In the genomic region with DNA sequence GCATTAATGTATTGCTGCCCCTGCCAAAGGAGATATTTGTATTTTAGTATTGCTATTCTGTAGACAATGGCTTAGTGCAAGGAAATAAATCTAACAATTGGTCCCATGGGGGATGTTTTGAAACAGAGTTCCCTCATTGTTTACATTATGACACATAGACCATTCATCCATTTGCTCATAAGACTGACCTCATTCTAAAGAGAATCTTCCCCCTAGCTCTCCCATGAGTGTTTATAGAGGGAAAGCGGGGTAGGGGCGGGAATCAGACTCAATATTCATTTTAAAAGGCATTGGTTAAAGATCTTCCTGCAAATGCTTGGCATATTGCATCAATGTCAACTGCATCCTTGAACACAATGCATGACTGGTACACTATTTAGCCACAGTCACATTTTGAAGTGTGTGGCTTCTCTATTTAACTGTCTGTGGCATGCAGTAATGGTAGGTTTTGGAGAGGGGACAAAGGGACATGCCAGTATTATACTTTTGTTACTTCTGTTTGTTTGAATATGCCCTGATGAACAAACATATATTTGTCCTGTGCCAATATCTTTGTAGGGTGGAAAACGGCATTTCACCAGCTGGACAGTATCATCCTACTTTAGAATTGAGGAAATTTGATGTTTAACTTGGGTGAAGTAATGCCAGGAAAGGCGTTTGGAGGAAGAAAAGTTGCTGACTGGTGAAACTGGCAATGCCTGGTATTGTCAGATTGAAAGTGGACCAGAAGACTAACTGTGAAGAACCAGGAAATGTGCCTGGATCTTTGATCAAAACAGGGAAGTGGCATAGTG, we compare ENCODE assay signal across 13 cellular contexts.
A peak's percentile ranks its signal among the peaks of the same experiment; 100 is the strongest.
DNase-seq lines count a peak whose midpoint lies in the region; ATAC-seq and TF ChIP-seq lines count a peak whose summit lies in the region.
"Had no signal": no experiment of that assay in that cellular context is flagged by ENCODE, and none has a peak within 500 bp of the region (broad histone marks: within the 10 kb centered on the region; RNA-seq: fewer than 3 reads in every experiment).

No MANE protein-coding gene starts in this region.

- DNase-seq in ACHN: peak; percentile 42
- DNase-seq in HK-2 (ENCODE audit: unreplicated experiment): peak; percentile 19
- DNase-seq in SK-N-SH: no peak
- DNase-seq in foreskin melanocyte: peak; percentile 73
- DNase-seq in activated CD4-positive, alpha-beta T cell treated with anti-CD3 and anti-CD28 coated beads, Interleukin-2, amount 10 ng/mL, durations not matched to agents 24 days and 14 days: no peak
- DNase-seq in HEK293T (ENCODE audit: extremely low spot score): no peak
- DNase-seq in activated naive CD4-positive, alpha-beta T cell treated with Interleukin-2 at 50 U/mL for 16 hours: no peak
- DNase-seq: activated naive CD4-positive, alpha-beta T cell treated with anti-CD3 and anti-CD28 coated beads, Interleukin-2, amount 50 U/mL, for 16 hours; stimulated activated CD4-positive, alpha-beta T cell treated with anti-CD3 and anti-CD28 coated beads, Interleukin-4, amount 100 ng/mL, for 4 hours had no signal

- no peak overlapping the region for H3K4me2 ChIP-seq in SK-N-SH

- H2AFZ ChIP-seq in SK-N-SH (ENCODE audit: low read depth): 0 out of 2 replicates have a peak overlapping the region, but pooled peaks have one; percentile 38

- H3K9me3 Mint-ChIP-seq in activated CD4-positive, alpha-beta T cell treated with anti-CD3 and anti-CD28 coated beads, Interleukin-2, amount 10 ng/mL, durations not matched to agents 24 days and 14 days: peaks cover 4% of the 10 kb centered on the region
- no peaks in the 10 kb centered on the region for H3K9me3 Mint-ChIP-seq in activated T-helper 17 cell treated with anti-CD3 and anti-CD28 coated beads, Interleukin-2, amount 50 U/mL, for 72 hours

- 34% methylated on average over 4 of the region's 4 CpGs for WGBS in SK-N-SH (ENCODE audit: low lambda C conversion rate)

- no peaks in the 10 kb centered on the region for H3K9me2 ChIP-seq in SK-N-SH

- peaks cover 18% of the 10 kb centered on the region for H3K27me3 Mint-ChIP-seq in activated CD4-positive, alpha-beta T cell treated with anti-CD3 and anti-CD28 coated beads, Interleukin-2, amount 10 ng/mL, durations not matched to agents 24 days and 14 days
- peaks cover 4% of the 10 kb centered on the region for H3K27me3 Mint-ChIP-seq in activated T-helper 17 cell treated with anti-CD3 and anti-CD28 coated beads, Interleukin-2, amount 50 U/mL, for 72 hours

- no peaks in the 10 kb centered on the region for H3K79me2 ChIP-seq in SK-N-SH (ENCODE audit: insufficient read depth)

- no peaks in the 10 kb centered on the region for H4K20me1 ChIP-seq in SK-N-SH (ENCODE audit: insufficient read depth)

- TF ChIP-seq RAD21 in SK-N-SH (IDR thresholded peaks at IDR 0.05; ENCODE audit: low read length): no peak

- TF ChIP-seq EP300 in SK-N-SH (IDR thresholded peaks at IDR 0.05; ENCODE audit: borderline replicate concordance in 1 of 2, low read depth in 1 of 2, low read length in 1 of 2): no peak; a peak in 1 of 4 replicates

- H3K36me3 Mint-ChIP-seq in activated CD4-positive, alpha-beta T cell treated with anti-CD3 and anti-CD28 coated beads, Interleukin-2, amount 10 ng/mL, durations not matched to agents 24 days and 14 days (ENCODE audit: low read depth): no peaks in the 10 kb centered on the region
- no peaks in the 10 kb centered on the region for H3K36me3 Mint-ChIP-seq in activated T-helper 17 cell treated with anti-CD3 and anti-CD28 coated beads, Interleukin-2, amount 50 U/mL, for 72 hours (ENCODE audit: low read depth)

- intact Hi-C loops in activated CD4-positive, alpha-beta T cell treated with anti-CD3 and anti-CD28 coated beads, Interleukin-2, amount 10 ng/mL, durations not matched to agents 24 days and 14 days (cut with micrococcal nuclease): no loop called here

- H3K27ac ChIP-seq in SK-N-SH (ENCODE audit: low read depth in 2 of 2, low read length in 1 of 2): peak overlapping the region in 1 of 2 experiments; percentile 67; a peak in 2 of 4 replicates
- H3K27ac ChIP-seq: esophagus muscularis mucosa, vagina had no signal

- ATAC-seq in activated T-helper 17 cell treated with anti-CD3 and anti-CD28 coated beads, Interleukin-2, amount 50 U/mL, for 72 hours (replicated peaks): no peak

- no peaks in the 10 kb centered on the region for H3K36me3 ChIP-seq in SK-N-SH (replicated peaks in 1 of 2; ENCODE audit: control insufficient read depth in 1 of 2, insufficient read depth in 2 of 2, low read length in 1 of 2)
- H3K36me3 ChIP-seq: esophagus muscularis mucosa, vagina had no signal

- no peak overlapping the region for H3K4me3 ChIP-seq in SK-N-SH (ENCODE audit: low read depth in 2 of 2, low read length in 1 of 2)
- H3K4me3 ChIP-seq: esophagus muscularis mucosa, vagina had no signal

- no peaks in the 10 kb centered on the region for H3K9me3 ChIP-seq in SK-N-SH
- H3K9me3 ChIP-seq: esophagus muscularis mucosa, vagina had no signal

- H3K27me3 ChIP-seq in SK-N-SH (ENCODE audit: insufficient read depth): no peaks in the 10 kb centered on the region
- H3K27me3 ChIP-seq: esophagus muscularis mucosa, vagina had no signal

- H3K4me1 Mint-ChIP-seq in activated CD4-positive, alpha-beta T cell treated with anti-CD3 and anti-CD28 coated beads, Interleukin-2, amount 10 ng/mL, durations not matched to agents 24 days and 14 days: no peaks in the 10 kb centered on the region
- no peaks in the 10 kb centered on the region for H3K4me1 Mint-ChIP-seq in activated T-helper 17 cell treated with anti-CD3 and anti-CD28 coated beads, Interleukin-2, amount 50 U/mL, for 72 hours

- peaks cover 10% of the 10 kb centered on the region for H3F3A ChIP-seq in SK-N-SH (replicated peaks; ENCODE audit: insufficient read depth)

- no peak overlapping the region for H3K9ac ChIP-seq in SK-N-SH

- H3K4me3 Mint-ChIP-seq in activated CD4-positive, alpha-beta T cell treated with anti-CD3 and anti-CD28 coated beads, Interleukin-2, amount 10 ng/mL, durations not matched to agents 24 days and 14 days: no peak overlapping the region
- H3K4me3 Mint-ChIP-seq in activated T-helper 17 cell treated with anti-CD3 and anti-CD28 coated beads, Interleukin-2, amount 50 U/mL, for 72 hours: no peak overlapping the region
- H3K4me3 Mint-ChIP-seq: nephron had no signal

- POLR2A ChIA-PET in SK-N-SH (lab: Yijun Ruan, JAX) (no interaction called here), HEK293T (lab: Yijun Ruan, JAX) (no interaction called here)

- CTCF ChIA-PET in SK-N-SH (lab: Yijun Ruan, JAX): no interaction called here
- CTCF ChIA-PET in HEK293T (lab: Yijun Ruan, JAX): no interaction called here

- TF ChIP-seq CTCF in SK-N-SH (IDR thresholded peaks at IDR 0.05): no peak

- no peak overlapping the region for H3K27ac Mint-ChIP-seq in activated CD4-positive, alpha-beta T cell treated with anti-CD3 and anti-CD28 coated beads, Interleukin-2, amount 10 ng/mL, durations not matched to agents 24 days and 14 days
- no peak overlapping the region for H3K27ac Mint-ChIP-seq in activated T-helper 17 cell treated with anti-CD3 and anti-CD28 coated beads, Interleukin-2, amount 50 U/mL, for 72 hours
- H3K27ac Mint-ChIP-seq: nephron had no signal

- in situ Hi-C loops in ACHN (cut with HindIII; ENCODE audit: low pct_ligation_motif_present, low pct_unique_long_range_greater_than_20kb, low sequenced_read_pairs): no loop called here

- H3K4me1 ChIP-seq in SK-N-SH (ENCODE audit: control insufficient read depth in 1 of 2, insufficient read depth in 2 of 2, low read depth in 1 of 2, low read length in 1 of 2): no peaks in the 10 kb centered on the region
- H3K4me1 ChIP-seq: esophagus muscularis mucosa, vagina had no signal

TF ChIP-seq in SK-N-SH, 30 proteins besides CTCF, POLR2A, EP300 and RAD21 (continues in another document):
- TF ChIP-seq RCOR1 (IDR thresholded peaks at IDR 0.05; ENCODE audit: low read length) (no peak), TCF12 (IDR thresholded peaks at IDR 0.05) (peak; percentile 65), RXRA (IDR thresholded peaks at IDR 0.05; ENCODE audit: borderline replicate concordance, low read depth) (peak; percentile 39; the same call in 1 of the 2 replicates), FOSL2 (IDR thresholded peaks at IDR 0.05; ENCODE audit: borderline replicate concordance, low read depth) (peak; percentile 88)
- TF ChIP-seq, protein P1, sequence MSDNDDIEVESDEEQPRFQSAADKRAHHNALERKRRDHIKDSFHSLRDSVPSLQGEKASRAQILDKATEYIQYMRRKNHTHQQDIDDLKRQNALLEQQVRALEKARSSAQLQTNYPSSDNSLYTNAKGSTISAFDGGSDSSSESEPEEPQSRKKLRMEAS (IDR thresholded peaks at IDR 0.05; ENCODE audit: low read depth): no peak
- TF ChIP-seq, protein P2, sequence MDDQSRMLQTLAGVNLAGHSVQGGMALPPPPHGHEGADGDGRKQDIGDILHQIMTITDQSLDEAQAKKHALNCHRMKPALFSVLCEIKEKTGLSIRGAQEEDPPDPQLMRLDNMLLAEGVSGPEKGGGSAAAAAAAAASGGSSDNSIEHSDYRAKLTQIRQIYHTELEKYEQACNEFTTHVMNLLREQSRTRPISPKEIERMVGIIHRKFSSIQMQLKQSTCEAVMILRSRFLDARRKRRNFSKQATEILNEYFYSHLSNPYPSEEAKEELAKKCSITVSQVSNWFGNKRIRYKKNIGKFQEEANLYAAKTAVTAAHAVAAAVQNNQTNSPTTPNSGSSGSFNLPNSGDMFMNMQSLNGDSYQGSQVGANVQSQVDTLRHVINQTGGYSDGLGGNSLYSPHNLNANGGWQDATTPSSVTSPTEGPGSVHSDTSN (IDR thresholded peaks at IDR 0.05): peak; percentile 44; the same call in 1 of the 2 replicates

TF ChIP-seq in HEK293T, 16 proteins besides CTCF, POLR2A, EP300 and RAD21 (continues in another document):
- TF ChIP-seq TARDBP (IDR thresholded peaks at IDR 0.05) (no peak), SP1 (IDR thresholded peaks at IDR 0.05) (no peak), FOXM1 (IDR thresholded peaks at IDR 0.05; ENCODE audit: borderline replicate concordance) (no peak), ARNT (IDR thresholded peaks at IDR 0.05) (no peak), ZNF384 (IDR thresholded peaks at IDR 0.05) (no peak), NFRKB (IDR thresholded peaks at IDR 0.05) (no peak), LEF1 (IDR thresholded peaks at IDR 0.05; ENCODE audit: borderline replicate concordance) (no peak), FOXK2 (IDR thresholded peaks at IDR 0.05) (no peak), SUZ12 (IDR thresholded peaks at IDR 0.05) (no peak), FOXA1 (IDR thresholded peaks at IDR 0.05) (no peak), CTBP1 (IDR thresholded peaks at IDR 0.05; ENCODE audit: borderline replicate concordance) (no peak)
- TF ChIP-seq, protein P3, sequence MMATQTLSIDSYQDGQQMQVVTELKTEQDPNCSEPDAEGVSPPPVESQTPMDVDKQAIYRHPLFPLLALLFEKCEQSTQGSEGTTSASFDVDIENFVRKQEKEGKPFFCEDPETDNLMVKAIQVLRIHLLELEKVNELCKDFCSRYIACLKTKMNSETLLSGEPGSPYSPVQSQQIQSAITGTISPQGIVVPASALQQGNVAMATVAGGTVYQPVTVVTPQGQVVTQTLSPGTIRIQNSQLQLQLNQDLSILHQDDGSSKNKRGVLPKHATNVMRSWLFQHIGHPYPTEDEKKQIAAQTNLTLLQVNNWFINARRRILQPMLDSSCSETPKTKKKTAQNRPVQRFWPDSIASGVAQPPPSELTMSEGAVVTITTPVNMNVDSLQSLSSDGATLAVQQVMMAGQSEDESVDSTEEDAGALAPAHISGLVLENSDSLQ (IDR thresholded peaks at IDR 0.05): no peak

Comparison
In these comparisons a context has a peak if more than half of its experiments do, and no peak if none do; other contexts are left out.
1. DNase-seq: peak in ACHN (single experiment), HK-2 (single experiment) and foreskin melanocyte (single experiment); none in SK-N-SH (single experiment), activated CD4-positive, alpha-beta T cell treated with anti-CD3 and anti-CD28 coated beads, Interleukin-2, amount 10 ng/mL, durations not matched to agents 24 days and 14 days (single experiment), HEK293T (single experiment) and activated naive CD4-positive, alpha-beta T cell treated with Interleukin-2 at 50 U/mL for 16 hours (single experiment).